In genomic region chr4:38823766-38824165, GRCh38 we compare ENCODE assay signal across 37 cellular contexts. TPM values are rescaled to one million over a fixed set of nuclear protein-coding genes. Genes with fewer than 3 reads are reported as not detected.
"Had no signal": no experiment of that assay in that cellular context is flagged by ENCODE, and none has a peak within 500 bp of the region (broad histone marks: within the 10 kb centered on the region; RNA-seq: fewer than 3 reads in every experiment).

No MANE protein-coding gene starts in this region.

- H3K27ac ChIP-seq: adrenal gland, ascending aorta, breast epithelium, cardiac muscle cell, colonic mucosa, epithelial cell of prostate, esophagus squamous epithelium, gastroesophageal sphincter, WERI-Rb-1 had no signal

- H3K4me1 ChIP-seq: adrenal gland, ascending aorta, breast epithelium, colonic mucosa, esophagus squamous epithelium, gastroesophageal sphincter had no signal

- H3K36me3 ChIP-seq: adrenal gland, ascending aorta, breast epithelium, cardiac muscle cell, colonic mucosa, esophagus squamous epithelium, gastroesophageal sphincter, WERI-Rb-1 had no signal

- DNase-seq: activated CD4-positive, alpha-beta memory T cell treated with anti-CD3 and anti-CD28 coated beads for 36 hours; activated CD4-positive, alpha-beta T cell treated with anti-CD3 and anti-CD28 coated beads for 36 hours; activated CD4-positive, alpha-beta T cell treated with anti-CD3 and anti-CD28 coated beads, Interleukin-2, amount 10 ng/mL, durations not matched to agents 24 days and 14 days; activated CD4-positive, CD25-positive, alpha-beta regulatory T cell; activated CD4-positive, CD25-positive, alpha-beta regulatory T cell treated with anti-CD3 and anti-CD28 coated beads, Interleukin-2, amount 50 U/mL, for 72 hours; activated CD8-positive, alpha-beta memory T cell treated with anti-CD3 and anti-CD28 coated beads, Interleukin-2, amount 10 ng/mL, durations not matched to agents 7 days and 5 days; activated CD8-positive, alpha-beta memory T cell treated with anti-CD3 and anti-CD28 coated beads, Interleukin-2, amount 50 U/mL, for 4 hours; activated CD8-positive, alpha-beta T cell treated with anti-CD3 and anti-CD28 coated beads, Interleukin-2, amount 10 ng/mL, durations not matched to agents 7 days and 5 days; activated effector memory CD4-positive, alpha-beta T cell treated with anti-CD3 and anti-CD28 coated beads, Interleukin-2, amount 50 U/mL, for 16 hours; activated naive CD4-positive, alpha-beta T cell treated with anti-CD3 and anti-CD28 coated beads for 36 hours; activated naive CD8-positive, alpha-beta T cell treated with anti-CD3 and anti-CD28 coated beads for 36 hours; activated naive CD8-positive, alpha-beta T cell treated with anti-CD3 and anti-CD28 coated beads, Interleukin-2, amount 50 U/mL, for 24 hours; activated T-cell treated with anti-CD3 and anti-CD28 coated beads, Interleukin-2, amount 50 U/mL, for 1 hour; activated T-cell treated with anti-CD3 and anti-CD28 coated beads, Interleukin-2, amount 50 U/mL, for 48 hours; adrenal gland; amygdala; central memory CD4-positive, alpha-beta T cell; cerebellar nuclear complex; colonic mucosa; effector CD8-positive, alpha-beta T cell; esophagus squamous epithelium; foreskin melanocyte; T-helper 2 cell; WERI-Rb-1 had no signal

- ATAC-seq: activated CD4-positive, alpha-beta T cell treated with anti-CD3 and anti-CD28 coated beads for 36 hours; activated CD8-positive, alpha-beta memory T cell treated with anti-CD3 and anti-CD28 coated beads, Interleukin-2, amount 10 ng/mL, durations not matched to agents 7 days and 5 days; activated CD8-positive, alpha-beta T cell treated with anti-CD3 and anti-CD28 coated beads, Interleukin-2, amount 10 ng/mL, durations not matched to agents 7 days and 5 days; activated naive CD8-positive, alpha-beta T cell treated with anti-CD3 and anti-CD28 coated beads, Interleukin-2, amount 50 U/mL, for 24 hours; gastroesophageal sphincter had no signal

- H3K9me3 ChIP-seq: adrenal gland, ascending aorta, breast epithelium, colonic mucosa, esophagus squamous epithelium, gastroesophageal sphincter had no signal

- FAIRE-seq: endothelial cell of umbilical vein had no signal

- H3K27me3 ChIP-seq: adrenal gland, ascending aorta, breast epithelium, cardiac muscle cell, colonic mucosa, esophagus squamous epithelium, gastroesophageal sphincter had no signal

- H3K4me3 ChIP-seq: adrenal gland, ascending aorta, breast epithelium, cardiac muscle cell, colonic mucosa, esophagus squamous epithelium, gastroesophageal sphincter had no signal

RNA-seq across cellular contexts. Expression of gene TLR1, which starts 19.2 kb away (rescaled TPM):
- polyA plus RNA-seq: cardiac muscle cell had no signal

RNA-seq across cellular contexts. Expression of gene TLR6, which starts 32.9 kb away (rescaled TPM):
- polyA plus RNA-seq: cardiac muscle cell had no signal

RNA-seq across cellular contexts. Expression of gene TLR10, which starts 41.0 kb away (rescaled TPM):
- total RNA-seq: activated CD4-positive, alpha-beta T cell treated with anti-CD3 and anti-CD28 coated beads for 36 hours; activated CD4-positive, alpha-beta T cell treated with anti-CD3 and anti-CD28 coated beads, Interleukin-2, amount 10 ng/mL, durations not matched to agents 24 days and 14 days; activated CD8-positive, alpha-beta memory T cell treated with anti-CD3 and anti-CD28 coated beads for 36 hours; activated T-helper 1 cell treated with anti-CD3 and anti-CD28 coated beads, Interleukin-12 subunit alpha, Interleukin-12 subunit beta, Interleukin-2, Interleukin-4 antibody, amounts not matched to agents 30 ng/mL and 10 ng/mL and 1 ng/mL, durations not matched to agents 14 hours and 24 hours and 36 hours; activated T-helper 2 cell treated with anti-CD3 and anti-CD28 coated beads, Interferon-gamma antibody, Interleukin-2, Interleukin-4, amounts not matched to agents 10 μg/mL and 5 μg/mL and 100 μg/mL, durations not matched to agents 14 hours and 24 hours and 36 hours; ascending aorta; cardiac muscle cell; dermis microvascular lymphatic vessel endothelial cell; endothelial cell of umbilical vein; fibroblast of lung; fibroblast of villous mesenchyme; glomerular endothelial cell had no signal
- polyA plus RNA-seq: cardiac muscle cell, endothelial cell of umbilical vein, fibroblast of lung had no signal

RNA-seq across cellular contexts. Expression of gene FAM114A1, which starts 43.8 kb away (rescaled TPM):
- total RNA-seq: activated CD8-positive, alpha-beta memory T cell treated with anti-CD3 and anti-CD28 coated beads for 36 hours had no signal
